11 cellular contexts compared by ENCODE assay signal in the genomic region with DNA sequence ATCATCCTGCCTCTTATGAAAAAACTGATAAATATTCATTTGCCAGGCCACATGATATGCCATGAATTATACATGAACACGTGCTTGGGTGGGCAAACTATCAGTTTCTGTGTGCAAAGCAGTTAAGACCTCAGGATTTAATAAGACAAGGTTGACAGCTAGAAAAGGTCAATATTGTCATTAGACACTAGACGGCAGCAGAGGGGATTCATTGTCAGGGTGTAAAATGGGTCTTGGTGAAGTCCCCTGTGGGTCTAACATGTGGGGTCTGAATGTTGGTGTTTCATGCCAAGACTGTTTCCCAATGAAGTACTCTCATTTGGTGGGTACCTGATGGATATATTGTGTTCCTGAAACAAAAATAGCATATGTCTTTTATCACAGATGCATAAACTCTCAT.
DNase-seq lines count a peak whose midpoint lies in the region; ATAC-seq, FAIRE-seq and TF ChIP-seq lines count a peak whose summit lies in the region.
"Had no signal": no experiment of that assay in that cellular context is flagged by ENCODE, and none has a peak within 500 bp of the region (broad histone marks: within the 10 kb centered on the region; RNA-seq: fewer than 3 reads in every experiment).

No MANE protein-coding gene starts in this region.

- DNase-seq in HepG2 (ENCODE audit: low spot score) (peak; percentile 18), right lobe of liver (no peak), NCI-H526 treated with DMSO at 0.1 percent for 48 hours (lab: John Stamatoyannopoulos, UW) (peak; percentile 21), HPDE6-E6E7 (ENCODE audit: extremely low spot score) (no peak), DMS53 (lab: John Stamatoyannopoulos, UW) (no peak)
- DNase-seq: activated effector memory CD4-positive, alpha-beta T cell treated with Interleukin-2 at 50 U/mL for 16 hours; NCI-H446 treated with DMSO at 0.1 percent for 48 hours; posterior cingulate gyrus had no signal

- 0% methylated on average over 2 of the region's 2 CpGs for WGBS in HepG2 (ENCODE audit: low lambda C conversion rate)
- 7% methylated on average over 2 of the region's 2 CpGs for WGBS in right lobe of liver (ENCODE audit: insufficient coverage, low coverage, low lambda C conversion rate, missing lambda C conversion rate)

- H3K9me3 ChIP-seq in HepG2 (ENCODE audit: low read length) (no peaks in the 10 kb centered on the region), right lobe of liver (no peaks in the 10 kb centered on the region)

- in situ Hi-C loops in HepG2 (cut with HindIII; ENCODE audit: extremely low pct_ligation_motif_present, low pct_unique_long_range_greater_than_20kb), result no loop called here

- intact Hi-C loops in HepG2 (cut with micrococcal nuclease; ENCODE audit: unreplicated experiment) (loop anchor here (2.0 kb wide), 1 partner anchor 477 kb away; no protein-coding TSS in a partner anchor), right lobe of liver (cut with DNase I) (no loop called here)

- no peak overlapping the region for H3K9ac ChIP-seq in HepG2 (ENCODE audit: insufficient read depth, low read depth, low read length)

- H3K79me2 ChIP-seq in HepG2 (ENCODE audit: insufficient read depth, low read length), result no peaks in the 10 kb centered on the region

- TF ChIP-seq CTCF in HepG2 (CRISPR knock-in tag; IDR thresholded peaks at IDR 0.05) (peak; percentile 46), right lobe of liver (IDR thresholded peaks at IDR 0.05) (no peak)

- H3K4me1 ChIP-seq in HepG2 (ENCODE audit: insufficient read depth, low read length), result no peaks in the 10 kb centered on the region
- no peaks in the 10 kb centered on the region for H3K4me1 ChIP-seq in right lobe of liver

- CTCF ChIA-PET in HepG2 (lab: Yijun Ruan, JAX; ENCODE audit: low intra/inter-chr PET ratio, low total read pairs), result no interaction called here

- H3K4me2 ChIP-seq in HepG2 (ENCODE audit: low read depth, low read length), result no peak overlapping the region

- H2AFZ ChIP-seq in HepG2 (ENCODE audit: low read length), result no peak overlapping the region

- peak; percentile 21 for FAIRE-seq in HepG2 (lab: Jason Lieb, UNC)

- H3K36me3 ChIP-seq in HepG2 (replicated peaks in 1 of 2; ENCODE audit: control insufficient read depth in 1 of 2, insufficient read depth in 2 of 2, low read length in 2 of 2), result no peaks in the 10 kb centered on the region
- no peaks in the 10 kb centered on the region for H3K36me3 ChIP-seq in right lobe of liver

- POLR2A ChIA-PET in HepG2 (lab: Yijun Ruan, JAX), result no interaction called here

- no peaks in the 10 kb centered on the region; a peak in 1 of 5 replicates for H3K27me3 ChIP-seq in HepG2 (ENCODE audit: control insufficient read depth in 1 of 2, insufficient read depth in 2 of 2, low read length in 2 of 2)
- H3K27me3 ChIP-seq in right lobe of liver, result no peaks in the 10 kb centered on the region

- BruUV-seq in HepG2 (replicated peaks; lab: Mats Ljungman, UMichigan), result no TSS peak

- TF ChIP-seq EP300 in HepG2 (IDR thresholded peaks at IDR 0.05; ENCODE audit: low read depth in 2 of 2, low read length in 2 of 2) (no peak), HepG2 (CRISPR knock-in tag; IDR thresholded peaks at IDR 0.05; ENCODE audit: borderline replicate concordance) (no peak)

- no peak for TF ChIP-seq RAD21 in HepG2 (CRISPR knock-in tag; IDR thresholded peaks at IDR 0.05)

- TF ChIP-seq POLR2A in HepG2 (IDR thresholded peaks at IDR 0.05; ENCODE audit: insufficient read depth in 1 of 2, low read depth in 2 of 2, low read length in 2 of 2), result no peak
- no peak for TF ChIP-seq POLR2A in right lobe of liver (IDR thresholded peaks at IDR 0.05)

- H4K20me1 ChIP-seq in HepG2 (ENCODE audit: insufficient read depth, low read length), result no peaks in the 10 kb centered on the region

- ATAC-seq in HepG2 (no peak), right lobe of liver (no peak), HG03378 (IDR thresholded peaks at IDR 0.05; ENCODE audit: unreplicated experiment) (no peak), HG02852 (IDR thresholded peaks at IDR 0.05; ENCODE audit: unreplicated experiment) (no peak)

- H3K27ac ChIP-seq in HepG2 (ENCODE audit: extremely low read length, insufficient read depth, low read length) (no peak overlapping the region), right lobe of liver (no peak overlapping the region), cingulate gyrus (ENCODE audit: low read depth, low read length) (peak overlapping the region; percentile 39)

- no peak overlapping the region for H3K4me3 ChIP-seq in HepG2 (replicated peaks in 1 of 3; ENCODE audit: insufficient read depth in 1 of 3, low read depth in 2 of 3, low read length in 3 of 3)
- no peak overlapping the region for H3K4me3 ChIP-seq in right lobe of liver

TF ChIP-seq in HepG2, 621 proteins besides CTCF, POLR2A, EP300 and RAD21:
- TF ChIP-seq KDM6A (CRISPR knock-in tag; IDR thresholded peaks at IDR 0.05; ENCODE audit: low read depth), result no peak
- TF ChIP-seq SMC3 (IDR thresholded peaks at IDR 0.05; ENCODE audit: low read length), result peak; percentile 22; the same call in 1 of the 2 replicates
- TF ChIP-seq STAG1 (CRISPR knock-in tag; IDR thresholded peaks at IDR 0.05), result peak; percentile 27; the same call in 1 of the 2 replicates
- no peak for TF ChIP-seq MEIS1 (CRISPR knock-in tag; IDR thresholded peaks at IDR 0.05; ENCODE audit: borderline replicate concordance)
- TF ChIP-seq DR1 (CRISPR knock-in tag; IDR thresholded peaks at IDR 0.05), result no peak
- no peak for TF ChIP-seq NCOA5 (CRISPR knock-in tag; IDR thresholded peaks at IDR 0.05)

Comparison
In these comparisons a context has a peak if more than half of its experiments do, and no peak if none do; other contexts are left out.
1. DNase-seq: peak in HepG2 (single experiment) and NCI-H526 treated with DMSO at 0.1 percent for 48 hours (single experiment); none in right lobe of liver (0 of 3), HPDE6-E6E7 (single experiment) and DMS53 (single experiment).